ENCODE assay signal across 31 cellular contexts in genomic region chr2:63104482-63104881, GRCh38. TPM values are rescaled to one million over a fixed set of nuclear protein-coding genes. Genes with fewer than 3 reads are reported as not detected.
"Had no signal": no experiment of that assay in that cellular context is flagged by ENCODE, and none has a peak within 500 bp of the region (broad histone marks: within the 10 kb centered on the region; RNA-seq: fewer than 3 reads in every experiment).

No MANE protein-coding gene starts in this region.

- H3K27ac ChIP-seq: neutrophil, parathyroid adenoma, psoas muscle, skin epidermis, spleen, suprapubic skin, testis, tibial artery, transverse colon, upper lobe of right lung, uterus had no signal

- H3K79me2 ChIP-seq: parathyroid adenoma had no signal

- H3K4me3 ChIP-seq: psoas muscle, skin epidermis, smooth muscle cell, spleen, suprapubic skin, testis, tibial artery, transverse colon, upper lobe of right lung, uterus had no signal

- H3K4me1 ChIP-seq: parathyroid adenoma, psoas muscle, spleen, suprapubic skin, testis, tibial artery, transverse colon, upper lobe of right lung, uterus had no signal

- DNase-seq: naive thymus-derived CD8-positive, alpha-beta T cell; nephron progenitor cell; nucleus accumbens; posterior cingulate gyrus; psoas muscle; right cardiac atrium; spleen; stimulated activated CD4-positive, alpha-beta T cell treated with anti-CD3 and anti-CD28 coated beads, Interleukin-12 subunit alpha, Interleukin-12 subunit beta, amount 100 ng/mL, for 4 hours; stimulated activated CD4-positive, alpha-beta T cell treated with anti-CD3 and anti-CD28 coated beads, Interleukin-1b, Interleukin-23, amount 100 ng/mL, for 48 hours; stimulated activated CD4-positive, alpha-beta T cell treated with anti-CD3 and anti-CD28 coated beads, Interleukin-4, amount 100 ng/mL, for 1 hour; stimulated activated CD4-positive, alpha-beta T cell treated with anti-CD3 and anti-CD28 coated beads, Interleukin-4, amount 100 ng/mL, for 4 hours; stimulated activated CD8-positive, alpha-beta memory T cell treated with anti-CD3 and anti-CD28 coated beads, Interleukin-4, amount 100 ng/mL, for 48 hours; stimulated activated naive CD4-positive, alpha-beta T cell; stimulated activated naive CD8-positive, alpha-beta T cell treated with anti-CD3 and anti-CD28 coated beads, Interleukin-15, amount 100 ng/mL, for 72 hours; stimulated activated naive CD8-positive, alpha-beta T cell treated with anti-CD3 and anti-CD28 coated beads, Interleukin-15, Interleukin-2, amounts not matched to agents 100 U/mL and 50 U/mL, for 24 hours; substantia nigra; testis; tibial artery; transverse colon; upper lobe of right lung; uterus had no signal

- H3K4me2 ChIP-seq: smooth muscle cell had no signal

- H3K27me3 ChIP-seq: neutrophil, spleen, suprapubic skin, testis, tibial artery, transverse colon, upper lobe of right lung, uterus had no signal

- ATAC-seq: naive thymus-derived CD8-positive, alpha-beta T cell; natural killer cell treated with Interleukin-12 subunit alpha and Interleukin-12 subunit beta and Interleukin-15 and Interleukin-18, amount 100 ng/mL, for 72 hours; psoas muscle; right cardiac atrium; sciatic nerve; stimulated activated memory B cell treated with anti-CD40 and anti-IgM and Interleukin-4, amounts not matched to agents 10 μg/mL and 1 μg/mL and 100 μg/mL, for 72 hours; stimulated activated naive CD8-positive, alpha-beta T cell treated with anti-CD3 and anti-CD28 coated beads, Interleukin-15, amount 100 ng/mL, for 72 hours; stimulated activated naive CD8-positive, alpha-beta T cell treated with anti-CD3 and anti-CD28 coated beads, Interleukin-15, Interleukin-2, amounts not matched to agents 100 U/mL and 50 U/mL, for 24 hours; upper lobe of right lung had no signal

- H3K9ac ChIP-seq: parathyroid adenoma had no signal

- H3K9me3 ChIP-seq: neutrophil, testis had no signal

- H2AFZ ChIP-seq: parathyroid adenoma had no signal

- H3K36me3 ChIP-seq: neutrophil, spleen, suprapubic skin, tibial artery, transverse colon, upper lobe of right lung, uterus had no signal

RNA-seq across cellular contexts. Expression of gene OTX1, which starts 53.9 kb away (rescaled TPM):
- total RNA-seq: naive thymus-derived CD8-positive, alpha-beta T cell; osteocyte; psoas muscle; right cardiac atrium; sciatic nerve; smooth muscle cell; transverse colon; upper lobe of right lung; urinary bladder; uterus had no signal
- polyA plus RNA-seq: naive thymus-derived CD8-positive, alpha-beta T cell; psoas muscle; right cardiac atrium; spleen; urinary bladder had no signal
